In the genomic region with DNA sequence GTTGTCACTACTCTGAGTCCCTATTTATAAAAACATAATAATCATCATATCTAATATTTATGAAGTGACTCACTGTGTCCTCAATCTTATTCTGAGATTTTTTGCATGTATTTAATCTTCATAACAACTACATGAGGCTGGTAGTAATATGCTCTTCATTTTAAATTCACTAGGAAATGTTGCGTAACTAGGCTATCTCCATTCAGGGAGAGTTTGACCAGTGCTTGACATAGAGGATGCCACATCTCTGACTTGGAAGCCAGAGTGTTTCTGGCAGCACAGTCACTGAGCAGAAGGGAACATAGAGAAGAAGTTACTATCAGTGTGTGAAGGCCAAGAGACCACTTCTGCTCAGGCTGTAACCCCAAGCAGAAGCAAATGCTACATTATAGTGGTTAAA, we compare ENCODE assay signal across 22 cellular contexts.
DNase-seq lines count a peak whose midpoint lies in the region; FAIRE-seq and TF ChIP-seq lines count a peak whose summit lies in the region.
"Had no signal": no experiment of that assay in that cellular context is flagged by ENCODE, and none has a peak within 500 bp of the region (broad histone marks: within the 10 kb centered on the region; RNA-seq: fewer than 3 reads in every experiment).

No MANE protein-coding gene starts in this region.

- H4K91ac ChIP-seq in H1 (replicated peaks; ENCODE audit: insufficient read length, low read length): no peak overlapping the region

- H3K4me2 ChIP-seq in H1 (ENCODE audit: insufficient read depth in 1 of 2, low read depth in 2 of 2, low read length in 2 of 2) (no peak overlapping the region), GM23248 (ENCODE audit: unreplicated experiment) (no peak overlapping the region)
- H3K4me2 ChIP-seq: BLaER1 had no signal

- no peaks in the 10 kb centered on the region for H3F3A ChIP-seq in GM23248 (ENCODE audit: insufficient read depth)

- H3K36me3 ChIP-seq in brain microvascular endothelial cell (replicated peaks): no peaks in the 10 kb centered on the region
- no peaks in the 10 kb centered on the region for H3K36me3 ChIP-seq in H1 (ENCODE audit: control insufficient read depth in 2 of 4, insufficient read depth in 4 of 4, low read length in 3 of 4)
- no peaks in the 10 kb centered on the region for H3K36me3 ChIP-seq in GM23248 (ENCODE audit: low read depth)
- H3K36me3 ChIP-seq: BLaER1, Peyer's patch had no signal

- peak; percentile 45 for DNase-seq in brain microvascular endothelial cell
- DNase-seq in H1 (ENCODE audit: low read depth in 1 of 2, low spot score in 2 of 2): no peak
- no peak for DNase-seq in substantia nigra (lab: John Stamatoyannopoulos, UW)
- DNase-seq in NOMO-1 (lab: John Stamatoyannopoulos, UW; ENCODE audit: unreplicated experiment in 2 of 2): no peak
- no peak for DNase-seq in NCI-H1105 treated with DMSO at 0.1 percent for 48 hours (lab: John Stamatoyannopoulos, UW)
- no peak for DNase-seq in GM23248
- DNase-seq: CD4-positive, alpha-beta T cell; COR-L47; DMS79; H9; HFFc6; KG1; NCI-H1092 treated with DMSO at 0.1 percent for 48 hours; NCI-H1694; NCI-H2081; NCI-H2171; NCI-H345; NCI-H524 treated with DMSO at 0.1 percent for 48 hours; NCI-H82; Peyer's patch had no signal

- H3K27ac ChIP-seq in brain microvascular endothelial cell: no peak overlapping the region
- H3K27ac ChIP-seq in H1 (ENCODE audit: low read depth, low read length): no peak overlapping the region
- peak overlapping the region; percentile 56 for H3K27ac ChIP-seq in layer of hippocampus (ENCODE audit: low read depth, low read length)
- peak overlapping the region; percentile 59 for H3K27ac ChIP-seq in substantia nigra (ENCODE audit: low read depth, low read length, poor library complexity, severe bottlenecking)
- no peak overlapping the region for H3K27ac ChIP-seq in GM23248
- H3K27ac ChIP-seq: BLaER1, Peyer's patch had no signal

- H3K79me2 ChIP-seq in H1 (ENCODE audit: control insufficient read depth in 1 of 2, insufficient read depth in 2 of 2, low read length in 2 of 2) (no peaks in the 10 kb centered on the region), GM23248 (ENCODE audit: insufficient read depth) (no peaks in the 10 kb centered on the region)

- H3K4ac ChIP-seq in H1 (replicated peaks; ENCODE audit: insufficient read length, low read depth, low read length): no peak overlapping the region

- H2BK5ac ChIP-seq in H1 (ENCODE audit: low read depth, low read length): no peak overlapping the region

- H2AFZ ChIP-seq in H1 (ENCODE audit: low read length) (no peak overlapping the region), GM23248 (no peak overlapping the region)

- no peak for TF ChIP-seq RAD21 in H1 (IDR thresholded peaks at IDR 0.05 in 1 of 2, conservative IDR thresholded peaks at IDR 0.05 in 1 of 2; ENCODE audit: low read depth in 2 of 2, low read length in 2 of 2)

- WGBS in H1 (ENCODE audit: extremely low coverage in 1 of 2, insufficient coverage in 1 of 2, insufficient read length in 1 of 2, insufficient replicate concordance in 2 of 2, low coverage in 1 of 2, low lambda C conversion rate in 2 of 2, missing lambda C conversion rate in 1 of 2), 2 experiments: 89% methylated on average over 1 of the region's 1 CpG; no CpG with 5 or more reads in 1 of the 2 experiments
- 85 to 90% methylated on average over 1 of the region's 1 CpG for WGBS in GM23248 (ENCODE audit: low coverage in 1 of 2, low lambda C conversion rate in 2 of 2, missing lambda C conversion rate in 2 of 2), 2 experiments

- H4K5ac ChIP-seq in H1 (ENCODE audit: insufficient read length, low read depth, low read length): no peak overlapping the region

- POLR2A ChIA-PET in H1 (lab: Charles Lee; ENCODE audit: partially characterized antibody): no interaction called here

- H3K9me3 ChIP-seq in H1 (ENCODE audit: insufficient read depth in 2 of 2, low read depth in 1 of 2, low read length in 1 of 2) (no peaks in the 10 kb centered on the region), GM23248 (ENCODE audit: low read depth) (no peaks in the 10 kb centered on the region)
- H3K9me3 ChIP-seq: BLaER1, Peyer's patch had no signal

- no peaks in the 10 kb centered on the region for H3K9me2 ChIP-seq in GM23248 (ENCODE audit: insufficient read depth)

- in situ Hi-C loops in brain microvascular endothelial cell (cut with HindIII; ENCODE audit: low pct_ligation_motif_present, low sequenced_read_pairs) (loop anchor here (25.0 kb wide), 1 partner anchor 89 kb away; a partner anchor contains a TSS), GM23248 (cut with MboI) (no loop called here)

- H2AK5ac ChIP-seq in H1 (ENCODE audit: low read depth, low read length): no peak overlapping the region

- no peak overlapping the region for H3K4me3 ChIP-seq in brain microvascular endothelial cell (ENCODE audit: low read depth, low read length)
- no peak overlapping the region for H3K4me3 ChIP-seq in H1 (ENCODE audit: extremely low read depth in 1 of 4, insufficient read depth in 2 of 4, low read depth in 3 of 4, low read length in 4 of 4)
- H3K4me3 ChIP-seq in GM23248: no peak overlapping the region
- H3K4me3 ChIP-seq: BLaER1, Peyer's patch had no signal

- H3K4me1 ChIP-seq in H1 (replicated peaks in 1 of 4; ENCODE audit: control insufficient read depth in 3 of 4, insufficient read depth in 4 of 4, low read length in 3 of 4): no peaks in the 10 kb centered on the region
- no peaks in the 10 kb centered on the region for H3K4me1 ChIP-seq in GM23248 (ENCODE audit: insufficient read depth)
- H3K4me1 ChIP-seq: BLaER1, Peyer's patch had no signal

- H3K9ac ChIP-seq in H1 (replicated peaks in 1 of 4; ENCODE audit: extremely low read depth in 1 of 4, low read depth in 3 of 4, low read length in 3 of 4) (no peak overlapping the region), GM23248 (no peak overlapping the region)
- H3K9ac ChIP-seq: BLaER1 had no signal

- CTCF ChIA-PET in H1 (lab: Charles Lee; ENCODE audit: partially characterized antibody): interaction anchor here (1.1 kb wide), 1 partner anchor 355 kb away, joined by 3 read pairs; no protein-coding TSS in a partner anchor

- no peak for TF ChIP-seq POLR2A in H1 (IDR thresholded peaks at IDR 0.05; ENCODE audit: control extremely low read depth in 1 of 2, low read depth in 2 of 2, low read length in 2 of 2)

- H4K8ac ChIP-seq in H1 (ENCODE audit: extremely low read depth, insufficient read depth, low read length): no peak overlapping the region

- no peaks in the 10 kb centered on the region for H4K20me1 ChIP-seq in H1 (replicated peaks in 1 of 2; ENCODE audit: control insufficient read depth in 1 of 2, insufficient read depth in 2 of 2, low read length in 2 of 2)
- H4K20me1 ChIP-seq in GM23248 (ENCODE audit: insufficient read depth): no peaks in the 10 kb centered on the region
- H4K20me1 ChIP-seq: BLaER1 had no signal

- no peak overlapping the region for H2BK15ac ChIP-seq in H1 (ENCODE audit: low read length)

- H3K56ac ChIP-seq in H1 (replicated peaks; ENCODE audit: insufficient read length, low read depth, low read length): no peak overlapping the region

- H3K23ac ChIP-seq in H1 (ENCODE audit: insufficient read length): no peak overlapping the region

- H3K27me3 ChIP-seq in brain microvascular endothelial cell (replicated peaks) (no peaks in the 10 kb centered on the region), H1 (replicated peaks in 1 of 4; ENCODE audit: control insufficient read depth in 3 of 4, extremely low read depth in 1 of 4, insufficient read depth in 3 of 4, low read length in 3 of 4) (no peaks in the 10 kb centered on the region), layer of hippocampus (ENCODE audit: control insufficient read depth, insufficient read depth, low read length) (no peaks in the 10 kb centered on the region), GM23248 (replicated peaks; ENCODE audit: insufficient read depth) (no peaks in the 10 kb centered on the region)
- H3K27me3 ChIP-seq: BLaER1, Peyer's patch had no signal

- no peak overlapping the region for H3K14ac ChIP-seq in H1 (ENCODE audit: insufficient read length)

- H2BK120ac ChIP-seq in H1 (replicated peaks; ENCODE audit: low read depth, low read length): no peak overlapping the region

- FAIRE-seq in H1 (lab: Jason Lieb, UNC): no peak

- H2BK12ac ChIP-seq in H1 (ENCODE audit: low read depth, low read length): no peak overlapping the region

- no peak overlapping the region for H2BK20ac ChIP-seq in H1 (ENCODE audit: low read length)

- H3K23me2 ChIP-seq in H1 (ENCODE audit: low read depth, low read length): no peaks in the 10 kb centered on the region

- no peaks in the 10 kb centered on the region for H3K79me1 ChIP-seq in H1 (ENCODE audit: low read depth, low read length)

- no peak for TF ChIP-seq EP300 in H1 (IDR thresholded peaks at IDR 0.05; ENCODE audit: borderline replicate concordance in 1 of 2, low read depth in 2 of 2, low read length in 2 of 2)

- TF ChIP-seq CTCF in brain microvascular endothelial cell (IDR thresholded peaks at IDR 0.05; ENCODE audit: low read depth, low read length, missing control alignments): no peak
- TF ChIP-seq CTCF in H1 (IDR thresholded peaks at IDR 0.05; ENCODE audit: control extremely low read depth in 1 of 3, insufficient read depth in 1 of 3, low read depth in 1 of 3, low read length in 3 of 3): no peak

- H3K18ac ChIP-seq in H1 (ENCODE audit: extremely low read depth, low read length): no peak overlapping the region

TF ChIP-seq in H1, 55 proteins besides CTCF, POLR2A, EP300 and RAD21:
- peak; percentile 82; the same call in 1 of the 2 replicates for TF ChIP-seq CEBPB (IDR thresholded peaks at IDR 0.05; ENCODE audit: low read depth, low read length)
- TF ChIP-seq BRCA1 (IDR thresholded peaks at IDR 0.05; ENCODE audit: low read depth, low read length): no peak
- TF ChIP-seq, protein P1, sequence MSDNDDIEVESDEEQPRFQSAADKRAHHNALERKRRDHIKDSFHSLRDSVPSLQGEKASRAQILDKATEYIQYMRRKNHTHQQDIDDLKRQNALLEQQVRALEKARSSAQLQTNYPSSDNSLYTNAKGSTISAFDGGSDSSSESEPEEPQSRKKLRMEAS (IDR thresholded peaks at IDR 0.05): no peak
- no peak for TF ChIP-seq TBP (IDR thresholded peaks at IDR 0.05; ENCODE audit: low read depth, low read length)
TF ChIP-seq in H1: peak in this region for 1.

Comparison
In these comparisons a context has a peak if more than half of its experiments do, and no peak if none do; other contexts are left out.
1. H3K27ac ChIP-seq: peak in layer of hippocampus (single experiment) and substantia nigra (single experiment); none in brain microvascular endothelial cell (single experiment), H1 (single experiment) and GM23248 (single experiment).